Comparison of ENCODE assay signal across 2 cellular contexts in genomic region chr11:115153731-115154354, GRCh38.
TF ChIP-seq lines count a peak whose summit lies in the region.

No MANE protein-coding gene starts in this region.

TF ChIP-seq in A549, 52 proteins besides CTCF, POLR2A, EP300 and RAD21 (continued from another document):
- TF ChIP-seq PHF8 (IDR thresholded peaks at IDR 0.05; ENCODE audit: borderline replicate concordance, low read depth), result no peak
- no peak for TF ChIP-seq TP53 (CRISPR knock-in tag; IDR thresholded peaks at IDR 0.05)
- TF ChIP-seq MAFK (IDR thresholded peaks at IDR 0.05; ENCODE audit: partially characterized antibody), result no peak
- no peak for TF ChIP-seq MAX (IDR thresholded peaks at IDR 0.05)
- TF ChIP-seq JUN (IDR thresholded peaks at IDR 0.05), result no peak
- no peak for TF ChIP-seq SMC3 (IDR thresholded peaks at IDR 0.05)
- TF ChIP-seq BCL3 (IDR thresholded peaks at IDR 0.05), result no peak
- no peak for TF ChIP-seq ELK1 (IDR thresholded peaks at IDR 0.05; ENCODE audit: low read depth, low read length)
- no peak for TF ChIP-seq MAZ (IDR thresholded peaks at IDR 0.05; ENCODE audit: borderline replicate concordance, low read depth, low read length)
- no peak for TF ChIP-seq KDM5A (IDR thresholded peaks at IDR 0.05)
- no peak for TF ChIP-seq MYC (IDR thresholded peaks at IDR 0.05; ENCODE audit: borderline replicate concordance, low read length)

TF ChIP-seq in K562, 482 proteins besides CTCF, POLR2A, EP300 and RAD21:
- TF ChIP-seq MNT (conservative IDR thresholded peaks at IDR 0.05) (no peak), MBD1 (CRISPR knock-in tag; IDR thresholded peaks at IDR 0.05) (peak; percentile 63; the same call in 1 of the 2 replicates), CTBP1 (IDR thresholded peaks at IDR 0.05; ENCODE audit: borderline replicate concordance) (no peak), ZNF589 (CRISPR knock-in tag; IDR thresholded peaks at IDR 0.05; ENCODE audit: low read depth) (0 out of 2 replicates have a peak, but pooled peaks have one; percentile 48), ZNF175 (CRISPR knock-in tag; IDR thresholded peaks at IDR 0.05; ENCODE audit: low read depth) (no peak), ZNF3 (CRISPR knock-in tag; IDR thresholded peaks at IDR 0.05) (no peak), L3MBTL2 (IDR thresholded peaks at IDR 0.05) (peak; percentile 57; the same call in 1 of the 2 replicates), ZNF699 (CRISPR knock-in tag; IDR thresholded peaks at IDR 0.05; ENCODE audit: insufficient replicate concordance) (no peak)
